8 cellular contexts compared by ENCODE assay signal in genomic region chr10:5945561-5946418, GRCh38. TPM values are rescaled to one million over a fixed set of nuclear protein-coding genes. Genes with fewer than 3 reads are reported as not detected.
DNase-seq lines count a peak whose midpoint lies in the region; ATAC-seq, FAIRE-seq and TF ChIP-seq lines count a peak whose summit lies in the region.

No MANE protein-coding gene starts in this region.

- peak overlapping the region; percentile 83 for H3K4me3 Mint-ChIP-seq in HFFc6
- H3K4me3 Mint-ChIP-seq in stimulated activated naive B cell treated with anti-CD40 and anti-IgM and Interleukin-4, amounts not matched to agents 10 μg/mL and 1 μg/mL and 100 μg/mL, for 72 hours, result peak overlapping the region; percentile 39 to 83

- H3K9me1 ChIP-seq in K562 (ENCODE audit: control insufficient read depth, insufficient read depth, low read length) (no peaks in the 10 kb centered on the region), keratinocyte (ENCODE audit: control insufficient read depth, extremely low read depth, insufficient read depth, low read length) (no peaks in the 10 kb centered on the region)

- peak overlapping the region; percentile 100 for H3K27ac Mint-ChIP-seq in HFFc6
- peak overlapping the region; percentile 53 for H3K27ac Mint-ChIP-seq in stimulated activated naive B cell treated with anti-CD40 and anti-IgM and Interleukin-4, amounts not matched to agents 10 μg/mL and 1 μg/mL and 100 μg/mL, for 72 hours

- dilution Hi-C loops in keratinocyte (cut with MboI; ENCODE audit: extremely low pct_ligation_motif_present, low sequenced_read_pairs), result no loop called here

- no peaks in the 10 kb centered on the region for H4K20me1 ChIP-seq in K562 (replicated peaks; ENCODE audit: control insufficient read depth, insufficient read depth, low read length)
- no peaks in the 10 kb centered on the region for H4K20me1 ChIP-seq in keratinocyte (ENCODE audit: control insufficient read depth, extremely low read depth, insufficient read depth, low read length)

- POLR2A ChIA-PET in K562 (lab: Yijun Ruan, JAX), result no interaction called here

- no peak overlapping the region for H3K4me3 ChIP-seq in K562
- peak overlapping the region; percentile 15 to 39 (median 33) for H3K4me3 ChIP-seq in keratinocyte (ENCODE audit: control insufficient read depth in 2 of 3, extremely low read depth in 1 of 3, insufficient read depth in 2 of 3, low read depth in 1 of 3, low read length in 3 of 3)

- no peaks in the 10 kb centered on the region for H3K36me3 Mint-ChIP-seq in HFFc6 (ENCODE audit: low read depth)
- peaks cover 3% of the 10 kb centered on the region in 2 donors for H3K36me3 Mint-ChIP-seq in stimulated activated naive B cell treated with anti-CD40 and anti-IgM and Interleukin-4, amounts not matched to agents 10 μg/mL and 1 μg/mL and 100 μg/mL, for 72 hours

- no peak for TF ChIP-seq RAD21 in K562 (CRISPR knock-in tag; conservative IDR thresholded peaks at IDR 0.05 in 1 of 2, IDR thresholded peaks at IDR 0.05 in 1 of 2)

- no TSS peak for BruUV-seq in K562 (replicated peaks; lab: Mats Ljungman, UMichigan)

- TF ChIP-seq POLR2A in K562 (conservative IDR thresholded peaks at IDR 0.05), result no peak

- CTCF ChIA-PET in K562 (lab: Yijun Ruan, JAX; ENCODE audit: low intra/inter-chr PET ratio), result interaction anchor here (0.7 kb wide), 1 partner anchor 16 kb away, joined by 4 read pairs; no protein-coding TSS in a partner anchor

- TF ChIP-seq CTCF in HFFc6 (IDR thresholded peaks at IDR 0.05) (no peak), K562 (IDR thresholded peaks at IDR 0.05 in 2 of 3, conservative IDR thresholded peaks at IDR 0.05 in 1 of 3; ENCODE audit: insufficient read depth in 2 of 3, low read depth in 1 of 3, low read length in 3 of 3) (no peak), keratinocyte (optimal IDR thresholded peaks at IDR 0.05 in 1 of 3, IDR thresholded peaks at IDR 0.05 in 1 of 3, conservative IDR thresholded peaks at IDR 0.05 in 1 of 3; ENCODE audit: extremely low read depth in 1 of 3, insufficient read depth in 2 of 3, low read length in 3 of 3) (no peak)

- peaks cover 20 to 43% of the 10 kb centered on the region in 2 experiments; a peak in 4 of 5 replicates for H3K4me1 ChIP-seq in K562 (replicated peaks in 1 of 2; ENCODE audit: control insufficient read depth in 2 of 2, insufficient read depth in 2 of 2, low read length in 2 of 2)
- peaks cover 49% of the 10 kb centered on the region for H3K4me1 ChIP-seq in keratinocyte (ENCODE audit: control insufficient read depth, extremely low read depth, insufficient read depth, low read length)

- intact Hi-C loops in K562 (cut with micrococcal nuclease), result loop anchor here (5.0 kb wide), 1 partner anchor 67 kb away; no protein-coding TSS in a partner anchor

- H3K4me2 ChIP-seq in K562 (ENCODE audit: insufficient read depth, low read length) (no peak overlapping the region), keratinocyte (ENCODE audit: control insufficient read depth, extremely low read depth, insufficient read depth, low read depth, low read length) (peak overlapping the region; percentile 85)

- no peak for ATAC-seq in K562
- ATAC-seq in stimulated activated naive B cell treated with anti-CD40 and anti-IgM and Interleukin-4, amounts not matched to agents 10 μg/mL and 1 μg/mL and 100 μg/mL, for 72 hours (replicated peaks), result peak; percentile 17 to 19
- ATAC-seq in HG02610 (IDR thresholded peaks at IDR 0.05; ENCODE audit: unreplicated experiment), result no peak

- peaks cover 58% of the 10 kb centered on the region for H3K4me1 Mint-ChIP-seq in HFFc6 (ENCODE audit: low read depth)
- peaks cover 9 to 13% of the 10 kb centered on the region in 2 donors for H3K4me1 Mint-ChIP-seq in stimulated activated naive B cell treated with anti-CD40 and anti-IgM and Interleukin-4, amounts not matched to agents 10 μg/mL and 1 μg/mL and 100 μg/mL, for 72 hours

- DNase-seq in HFFc6 (peak; percentile 86), K562 (ENCODE audit: extremely low read depth in 1 of 4, low spot score in 3 of 4) (no peak), keratinocyte (ENCODE audit: low read depth, low spot score) (no peak), NCI-H1048 (lab: John Stamatoyannopoulos, UW) (no peak), NCI-H446 treated with DMSO at 0.1 percent for 48 hours (lab: John Stamatoyannopoulos, UW) (no peak)
- no peak for DNase-seq in stimulated activated naive B cell treated with anti-CD40 and anti-IgM and Interleukin-4, amounts not matched to agents 10 μg/mL and 1 μg/mL and 100 μg/mL, for 72 hours
- DNase-seq in activated CD4-positive, CD25-positive, alpha-beta regulatory T cell treated with anti-CD3 and anti-CD28 coated beads, Interleukin-2, amount 50 U/mL, for 72 hours, result no peak

- 49% methylated on average over 16 of the region's 21 CpGs for WGBS in K562 (ENCODE audit: insufficient coverage, low coverage, missing lambda C conversion rate)

- H3K36me3 ChIP-seq in K562 (ENCODE audit: control insufficient read depth, insufficient read depth, low read length) (no peaks in the 10 kb centered on the region), keratinocyte (ENCODE audit: control insufficient read depth in 2 of 2, extremely low read depth in 1 of 2, insufficient read depth in 2 of 2, low read length in 2 of 2) (no peaks in the 10 kb centered on the region)

- no peaks in the 10 kb centered on the region for H3K9me3 Mint-ChIP-seq in HFFc6
- H3K9me3 Mint-ChIP-seq in stimulated activated naive B cell treated with anti-CD40 and anti-IgM and Interleukin-4, amounts not matched to agents 10 μg/mL and 1 μg/mL and 100 μg/mL, for 72 hours, result no peaks in the 10 kb centered on the region

- in situ Hi-C loops in K562 (cut with MboI), result loop anchor here (5.0 to 25.0 kb wide), 2 partner anchors 142 to 442 kb away; partner anchors contain the start of gene RBM17

- no peak for FAIRE-seq in K562 (lab: Jason Lieb, UNC)
- FAIRE-seq in keratinocyte (lab: Jason Lieb, UNC), result peak; percentile 78

- TF ChIP-seq EP300 in K562 (IDR thresholded peaks at IDR 0.05; ENCODE audit: low read length), result no peak

- peak overlapping the region in 1 of 2 experiments; percentile 42; a peak in 1 of 4 replicates for H3K9ac ChIP-seq in K562 (ENCODE audit: insufficient read depth in 1 of 2, low read depth in 2 of 2, low read length in 2 of 2)
- H3K9ac ChIP-seq in keratinocyte (ENCODE audit: control insufficient read depth, extremely low read depth, insufficient read depth, low read length), result peak overlapping the region; percentile 51

- peaks cover 2% of the 10 kb centered on the region for H3K27me3 Mint-ChIP-seq in HFFc6 (ENCODE audit: insufficient read depth)
- no peaks in the 10 kb centered on the region for H3K27me3 Mint-ChIP-seq in stimulated activated naive B cell treated with anti-CD40 and anti-IgM and Interleukin-4, amounts not matched to agents 10 μg/mL and 1 μg/mL and 100 μg/mL, for 72 hours

- H3K9me3 ChIP-seq in K562 (replicated peaks; ENCODE audit: control insufficient read depth, insufficient read depth, low read depth, low read length) (no peaks in the 10 kb centered on the region), keratinocyte (ENCODE audit: control insufficient read depth, low read depth, low read length) (no peaks in the 10 kb centered on the region)

- no peak overlapping the region for H3K27ac ChIP-seq in K562 (ENCODE audit: extremely low read depth, low read depth, low read length)
- peak overlapping the region; percentile 53 for H3K27ac ChIP-seq in keratinocyte (ENCODE audit: control insufficient read depth, insufficient read depth, low read length)

- H3K27me3 ChIP-seq in K562 (ENCODE audit: control insufficient read depth in 2 of 2, insufficient read depth in 2 of 2, low read length in 2 of 2), result no peaks in the 10 kb centered on the region
- no peaks in the 10 kb centered on the region for H3K27me3 ChIP-seq in keratinocyte (ENCODE audit: control insufficient read depth, extremely low read depth, insufficient read depth, low read length)

- H2AFZ ChIP-seq in K562 (ENCODE audit: low read depth, low read length) (no peak overlapping the region), keratinocyte (ENCODE audit: control insufficient read depth, low read length) (peak overlapping the region; percentile 77)

- H3K79me2 ChIP-seq in K562 (ENCODE audit: control insufficient read depth, insufficient read depth, low read length) (no peaks in the 10 kb centered on the region), keratinocyte (ENCODE audit: control insufficient read depth, insufficient read depth, low read length) (no peaks in the 10 kb centered on the region)

RNA-seq across cellular contexts. Expression of gene IL15RA, which starts 31.6 kb away (rescaled TPM):
- total RNA-seq in HFFc6 (2021; fragmentation: NEBNext Ultra II Directional; extraction: Animal tissue kit (Norgen Biotek cat#: 25700)), result 1 to 10 TPM; 1.5 to 3.2 (median 1.9) TPM
- 12.8 and 14.2 TPM in 2 replicates for total RNA-seq in K562 (2011; cell fraction: chromatin; rRNA removed; ENCODE audit: low replicate concordance)
- total RNA-seq in K562 (2011; cell fraction: nucleolus; rRNA removed), result 16.7 and 17.9 TPM in 2 replicates
- total RNA-seq in K562 (2011; cell fraction: nucleoplasm; rRNA removed), result 13.9 and 18.0 TPM in 2 replicates
- total RNA-seq in K562 (2014; rRNA removed), result 9.8 and 10.1 TPM in 2 replicates
- 4.0 and 4.5 TPM in 2 replicates for total RNA-seq in K562 (2014; rRNA removed; fragmentation: Illumina TruSeq; extraction: Trizol)
- 4.7 and 5.2 TPM in 2 replicates for total RNA-seq in K562 (2015; rRNA removed; fragmentation: Illumina TruSeq; extraction: Trizol)
- total RNA-seq in K562 (2021), result 9.4 and 11.7 TPM in 2 replicates
- polyA plus RNA-seq in K562 (2011; rRNA removed), result 8.0 and 18.3 TPM in 2 replicates
- 20.1 and 26.7 TPM in 2 replicates for polyA plus RNA-seq in K562 (2011; cell fraction: cytosol; rRNA removed)
- 12.0 and 12.3 TPM in 2 replicates for polyA plus RNA-seq in K562 (2011; cell fraction: nucleus; rRNA removed)
- 5.6 and 11.1 TPM in 2 replicates for polyA plus RNA-seq in K562 (2012)
- 10.6 and 11.2 TPM in 2 replicates for polyA plus RNA-seq in K562 (2014; fragmentation: Illumina TruSeq; extraction: Trizol)
- 1 to 10 TPM; 1.2 to 2.0 TPM for polyA plus RNA-seq in K562 (2014; fragmentation: Nextera tagmentation; extraction: Ambion mirVana)
- polyA plus RNA-seq in K562 (2014; rRNA removed), result 8.7 and 9.9 TPM in 2 replicates
- polyA minus RNA-seq in K562 (2011; rRNA and poly(A)+ RNA removed), result 4.5 and 4.7 TPM in 2 replicates
- 10.1 and 10.2 TPM in 2 replicates for polyA minus RNA-seq in K562 (2011; cell fraction: cytosol; rRNA and poly(A)+ RNA removed)
- 2.9 and 3.1 TPM in 2 replicates for polyA minus RNA-seq in K562 (2011; cell fraction: nucleus; rRNA and poly(A)+ RNA removed)
- polyA plus RNA-seq in keratinocyte, result 3.1 to 4.9 TPM (median 3.8 TPM) in 3 replicates
- 0.49 TPM for polyA plus RNA-seq in keratinocyte (2011; ENCODE audit: low read depth)
- 3.5 and 5.2 TPM in 2 replicates for polyA plus RNA-seq in keratinocyte (2011; cell fraction: cytosol; rRNA removed)
- polyA plus RNA-seq in keratinocyte (2011; cell fraction: nucleus; rRNA removed), result 7.2 and 11.1 TPM in 2 replicates
- 4.1 and 5.0 TPM in 2 replicates for polyA plus RNA-seq in keratinocyte (2012; ENCODE audit: low replicate concordance)
- 2.3 to 8.4 TPM (median 3.1 TPM) in 3 replicates for polyA minus RNA-seq in keratinocyte
- 4.8 TPM for polyA minus RNA-seq in keratinocyte (2011; cell fraction: cytosol; rRNA and poly(A)+ RNA removed)
- 2.0 and 3.1 TPM in 2 replicates for polyA minus RNA-seq in keratinocyte (2011; cell fraction: nucleus; rRNA and poly(A)+ RNA removed)

RNA-seq across cellular contexts. Expression of gene FBH1, which starts 55.7 kb away (rescaled TPM):
- 10 to 100 TPM; 60.1 to 69.8 (median 64.2) TPM for total RNA-seq in HFFc6 (2021; fragmentation: NEBNext Ultra II Directional; extraction: Animal tissue kit (Norgen Biotek cat#: 25700))
- 410 and 519 TPM in 2 replicates for total RNA-seq in K562 (2011; cell fraction: chromatin; rRNA removed; ENCODE audit: low replicate concordance)
- 208 and 256 TPM in 2 replicates for total RNA-seq in K562 (2011; cell fraction: nucleolus; rRNA removed)
- 298 and 374 TPM in 2 replicates for total RNA-seq in K562 (2011; cell fraction: nucleoplasm; rRNA removed)
- total RNA-seq in K562 (2014; rRNA removed) (80.6 and 87.9 TPM in 2 replicates), K562 (2014; rRNA removed; fragmentation: Illumina TruSeq; extraction: Trizol) (77.7 and 77.8 TPM in 2 replicates), K562 (2015; rRNA removed; fragmentation: Illumina TruSeq; extraction: Trizol) (107 and 108 TPM in 2 replicates), K562 (2021) (93.5 and 95.1 TPM in 2 replicates)
- polyA plus RNA-seq in K562 (2011; rRNA removed) (85.6 and 89.2 TPM in 2 replicates), K562 (2014; fragmentation: Illumina TruSeq; extraction: Trizol) (66.3 and 70.1 TPM in 2 replicates), K562 (2014; fragmentation: Nextera tagmentation; extraction: Ambion mirVana) (10 to 100 TPM; 13.4 to 23.4 TPM), K562 (2014; rRNA removed) (69.7 and 73.1 TPM in 2 replicates), keratinocyte (55.9 to 70.0 TPM (median 61.8 TPM) in 3 replicates)
- polyA plus RNA-seq in K562 (2011; cell fraction: cytosol; rRNA removed), result 69.8 and 73.7 TPM in 2 replicates
- polyA plus RNA-seq in K562 (2011; cell fraction: nucleus; rRNA removed), result 239 and 245 TPM in 2 replicates
- 54.6 and 57.0 TPM in 2 replicates for polyA plus RNA-seq in K562 (2012)
- 138 and 191 TPM in 2 replicates for polyA minus RNA-seq in K562 (2011; rRNA and poly(A)+ RNA removed)
- polyA minus RNA-seq in K562 (2011; cell fraction: cytosol; rRNA and poly(A)+ RNA removed), result 70.7 and 86.7 TPM in 2 replicates
- polyA minus RNA-seq in K562 (2011; cell fraction: nucleus; rRNA and poly(A)+ RNA removed), result 79.0 and 120 TPM in 2 replicates
- polyA plus RNA-seq in keratinocyte (2011; ENCODE audit: low read depth), result 78.7 TPM
- 62.0 and 66.6 TPM in 2 replicates for polyA plus RNA-seq in keratinocyte (2011; cell fraction: cytosol; rRNA removed)
- 128 and 134 TPM in 2 replicates for polyA plus RNA-seq in keratinocyte (2011; cell fraction: nucleus; rRNA removed)
- 42.4 and 43.7 TPM in 2 replicates for polyA plus RNA-seq in keratinocyte (2012; ENCODE audit: low replicate concordance)
- polyA minus RNA-seq in keratinocyte, result 132 to 146 TPM (median 141 TPM) in 3 replicates
- 88.1 TPM for polyA minus RNA-seq in keratinocyte (2011; cell fraction: cytosol; rRNA and poly(A)+ RNA removed)
- polyA minus RNA-seq in keratinocyte (2011; cell fraction: nucleus; rRNA and poly(A)+ RNA removed), result 57.0 and 97.7 TPM in 2 replicates

RNA-seq across cellular contexts. Expression of gene ANKRD16, which starts 56.1 kb away (rescaled TPM):
- 1 to 10 TPM; 4.7 to 6.7 (median 5.5) TPM for total RNA-seq in HFFc6 (2021; fragmentation: NEBNext Ultra II Directional; extraction: Animal tissue kit (Norgen Biotek cat#: 25700))
- 39.2 and 65.1 TPM in 2 replicates for total RNA-seq in K562 (2011; cell fraction: chromatin; rRNA removed; ENCODE audit: low replicate concordance)
- total RNA-seq in K562 (2011; cell fraction: nucleolus; rRNA removed), result 44.0 and 45.9 TPM in 2 replicates
- 34.3 and 35.3 TPM in 2 replicates for total RNA-seq in K562 (2011; cell fraction: nucleoplasm; rRNA removed)
- 14.6 and 17.8 TPM in 2 replicates for total RNA-seq in K562 (2014; rRNA removed)
- total RNA-seq in K562 (2014; rRNA removed; fragmentation: Illumina TruSeq; extraction: Trizol), result 4.1 and 4.2 TPM in 2 replicates
- 9.0 and 9.5 TPM in 2 replicates for total RNA-seq in K562 (2015; rRNA removed; fragmentation: Illumina TruSeq; extraction: Trizol)
- 13.9 and 14.2 TPM in 2 replicates for total RNA-seq in K562 (2021)
- polyA plus RNA-seq in K562 (2011; rRNA removed), result 16.0 and 21.9 TPM in 2 replicates
- 19.2 and 19.7 TPM in 2 replicates for polyA plus RNA-seq in K562 (2011; cell fraction: cytosol; rRNA removed)
- 62.2 and 65.6 TPM in 2 replicates for polyA plus RNA-seq in K562 (2011; cell fraction: nucleus; rRNA removed)
- polyA plus RNA-seq in K562 (2012), result 9.1 and 10.1 TPM in 2 replicates
- 8.6 and 8.9 TPM in 2 replicates for polyA plus RNA-seq in K562 (2014; fragmentation: Illumina TruSeq; extraction: Trizol)
- 1 to 10 TPM; 1.5 to 2.2 TPM for polyA plus RNA-seq in K562 (2014; fragmentation: Nextera tagmentation; extraction: Ambion mirVana)
- 10.4 and 11.6 TPM in 2 replicates for polyA plus RNA-seq in K562 (2014; rRNA removed)
- polyA minus RNA-seq in K562 (2011; rRNA and poly(A)+ RNA removed), result 13.3 and 18.5 TPM in 2 replicates
- polyA minus RNA-seq in K562 (2011; cell fraction: cytosol; rRNA and poly(A)+ RNA removed), result 6.7 and 11.4 TPM in 2 replicates
- 19.4 and 22.5 TPM in 2 replicates for polyA minus RNA-seq in K562 (2011; cell fraction: nucleus; rRNA and poly(A)+ RNA removed)
- 5.4 to 6.2 TPM (median 6.0 TPM) in 3 replicates for polyA plus RNA-seq in keratinocyte
- polyA plus RNA-seq in keratinocyte (2011; ENCODE audit: low read depth), result 2.2 TPM
- polyA plus RNA-seq in keratinocyte (2011; cell fraction: cytosol; rRNA removed), result 2.5 and 2.7 TPM in 2 replicates
- 6.3 and 6.6 TPM in 2 replicates for polyA plus RNA-seq in keratinocyte (2011; cell fraction: nucleus; rRNA removed)
- 1.6 and 4.9 TPM in 2 replicates for polyA plus RNA-seq in keratinocyte (2012; ENCODE audit: low replicate concordance)
- 8.1 to 26.6 TPM (median 11.4 TPM) in 3 replicates for polyA minus RNA-seq in keratinocyte
- polyA minus RNA-seq in keratinocyte (2011; cell fraction: cytosol; rRNA and poly(A)+ RNA removed), result 3.1 TPM
- 5.4 and 7.4 TPM in 2 replicates for polyA minus RNA-seq in keratinocyte (2011; cell fraction: nucleus; rRNA and poly(A)+ RNA removed)

Comparison
In these comparisons a context has a peak if more than half of its experiments do, and no peak if none do; other contexts are left out.
1. ATAC-seq: peak in stimulated activated naive B cell treated with anti-CD40 and anti-IgM and Interleukin-4, amounts not matched to agents 10 μg/mL and 1 μg/mL and 100 μg/mL, for 72 hours (2 of 2); none in K562 (single experiment) and HG02610 (single experiment).